Comparison of ENCODE assay signal across 21 cellular contexts in the genomic region with DNA sequence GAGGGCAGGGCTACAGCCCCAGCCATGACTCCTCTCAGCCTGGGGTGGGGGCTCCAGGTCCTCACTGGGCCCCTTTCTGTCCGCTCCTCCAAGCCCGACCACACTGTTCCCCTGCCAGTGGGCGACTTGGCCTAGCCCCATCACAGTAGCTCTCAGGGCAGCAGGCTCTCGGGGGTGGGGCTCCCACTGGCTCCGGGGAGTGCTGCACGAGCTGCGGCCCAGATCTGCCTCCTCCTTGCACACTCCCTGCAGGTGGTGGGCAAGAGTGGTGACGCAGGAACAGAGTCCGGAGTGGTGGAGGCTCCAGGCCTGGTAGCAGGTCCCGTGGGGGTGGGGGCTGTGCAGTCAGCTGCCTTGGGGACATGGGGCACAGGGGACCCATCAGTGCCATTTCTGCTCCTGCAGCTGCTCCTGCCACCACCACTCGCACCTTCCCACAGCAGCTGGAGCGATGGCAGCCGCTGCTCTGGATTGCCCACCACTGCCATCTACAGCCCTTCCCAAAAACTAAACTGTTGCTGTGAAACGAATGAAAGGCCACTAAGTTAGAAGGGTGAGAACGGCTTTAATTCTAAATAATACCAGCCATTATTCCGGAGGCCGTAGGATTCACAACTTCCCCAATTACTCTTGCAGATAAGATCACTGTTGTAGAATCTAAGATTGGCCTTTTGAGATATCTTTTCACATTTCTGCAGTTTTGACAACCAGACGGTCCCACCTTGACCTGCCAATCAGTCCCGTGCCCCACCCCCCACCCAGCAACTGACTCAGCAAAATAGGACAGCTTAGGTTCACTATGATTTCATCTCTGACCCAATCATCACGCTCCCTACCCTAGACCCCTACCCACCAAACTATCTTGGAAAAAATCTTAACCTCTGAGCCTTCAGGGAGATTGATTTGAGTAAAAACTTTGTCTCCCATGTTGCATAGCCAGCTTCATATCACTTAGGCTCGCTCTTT.
DNase-seq lines count a peak whose midpoint lies in the region; ATAC-seq and TF ChIP-seq lines count a peak whose summit lies in the region.
"Had no signal": no experiment of that assay in that cellular context is flagged by ENCODE, and none has a peak within 500 bp of the region (broad histone marks: within the 10 kb centered on the region; RNA-seq: fewer than 3 reads in every experiment).

No MANE protein-coding gene starts in this region.

- intact Hi-C loops in psoas muscle (cut with DNase I): no loop called here

- no peak for TF ChIP-seq POLR2A in tibial nerve (IDR thresholded peaks at IDR 0.05)

- no peaks in the 10 kb centered on the region for H3K36me3 ChIP-seq in OCI-LY3 (replicated peaks; ENCODE audit: low read depth, low read length)
- no peaks in the 10 kb centered on the region for H3K36me3 ChIP-seq in psoas muscle (ENCODE audit: insufficient read depth in 1 of 2, low read depth in 1 of 2)
- H3K36me3 ChIP-seq in tibial nerve: no peaks in the 10 kb centered on the region
- H3K36me3 ChIP-seq: HAP-1 had no signal

- no peak overlapping the region for H3K9ac ChIP-seq in OCI-LY3 (ENCODE audit: low read length)

- no peaks in the 10 kb centered on the region; the same call in 1 of the 2 replicates for H3K9me3 ChIP-seq in OCI-LY3 (ENCODE audit: insufficient read depth, low read length)
- H3K9me3 ChIP-seq in T-helper 17 cell (ENCODE audit: control insufficient read depth, low read length, poor library complexity, severe bottlenecking): no peaks in the 10 kb centered on the region
- H3K9me3 ChIP-seq in psoas muscle: no peaks in the 10 kb centered on the region
- peaks cover 0 to 2% (median 0%) of the 10 kb centered on the region in 4 donors for H3K9me3 ChIP-seq in tibial nerve
- H3K9me3 ChIP-seq: HAP-1 had no signal

- H3K36me3 Mint-ChIP-seq in T-helper 17 cell (ENCODE audit: low read depth): no peaks in the 10 kb centered on the region
- H3K36me3 Mint-ChIP-seq: activated naive CD8-positive, alpha-beta T cell treated with anti-CD3 and anti-CD28 coated beads, Interleukin-2, amount 10 ng/mL, durations not matched to agents 7 days and 5 days had no signal

- no peaks in the 10 kb centered on the region for H3K4me1 Mint-ChIP-seq in T-helper 17 cell
- H3K4me1 Mint-ChIP-seq: activated CD4-positive, alpha-beta T cell treated with anti-CD3 and anti-CD28 coated beads, Interleukin-2, amount 10 ng/mL, durations not matched to agents 7 days and 5 days; activated naive CD8-positive, alpha-beta T cell treated with anti-CD3 and anti-CD28 coated beads, Interleukin-2, amount 10 ng/mL, durations not matched to agents 7 days and 5 days; B cell had no signal

- no peak overlapping the region for H2AFZ ChIP-seq in OCI-LY3 (ENCODE audit: low read depth, low read length)

- ATAC-seq in left lobe of liver (peak; percentile 59), T-helper 17 cell (no peak), GM21529 (IDR thresholded peaks at IDR 0.05; ENCODE audit: unreplicated experiment) (no peak), psoas muscle (no peak)
- ATAC-seq: activated T-cell treated with anti-CD3 and anti-CD28 coated beads, Interleukin-2, amount 50 U/mL, for 4 hours had no signal

- H3K79me2 ChIP-seq in OCI-LY3 (ENCODE audit: low read length): no peaks in the 10 kb centered on the region

- H3K27ac ChIP-seq in 22Rv1: no peak overlapping the region
- no peak overlapping the region for H3K27ac ChIP-seq in OCI-LY3 (ENCODE audit: low read length)
- no peak overlapping the region for H3K27ac ChIP-seq in psoas muscle
- no peak overlapping the region for H3K27ac ChIP-seq in tibial nerve
- H3K27ac ChIP-seq: skin epidermis had no signal

- DNase-seq in GM13976 (ENCODE audit: low spot score): peak; percentile 5
- peak; percentile 48 for DNase-seq in left lobe of liver (ENCODE audit: low spot score)
- no peak for DNase-seq in T-helper 17 cell
- DNase-seq in psoas muscle: no peak
- DNase-seq in tibial nerve (ENCODE audit: low spot score in 2 of 2): no peak
- DNase-seq: activated CD4-positive, alpha-beta T cell treated with anti-CD3 and anti-CD28 coated beads, Interleukin-2, amount 10 ng/mL, durations not matched to agents 7 days and 5 days; activated naive CD8-positive, alpha-beta T cell treated with anti-CD3 and anti-CD28 coated beads, Interleukin-2, amount 10 ng/mL, durations not matched to agents 7 days and 5 days; activated T-cell treated with anti-CD3 and anti-CD28 coated beads, Interleukin-2, amount 50 U/mL, for 4 hours; DMS79; foreskin fibroblast; KBM-7; NCI-H1694; occipital lobe; SHP77; stimulated activated naive CD4-positive, alpha-beta T cell had no signal

- H3K27me3 ChIP-seq in OCI-LY3 (ENCODE audit: low read depth, low read length) (no peaks in the 10 kb centered on the region), psoas muscle (ENCODE audit: insufficient read depth in 3 of 3, low read length in 2 of 3) (no peaks in the 10 kb centered on the region), tibial nerve (no peaks in the 10 kb centered on the region)

- H3K27ac Mint-ChIP-seq in T-helper 17 cell: no peak overlapping the region
- H3K27ac Mint-ChIP-seq: activated CD4-positive, alpha-beta T cell treated with anti-CD3 and anti-CD28 coated beads, Interleukin-2, amount 10 ng/mL, durations not matched to agents 7 days and 5 days; activated naive CD8-positive, alpha-beta T cell treated with anti-CD3 and anti-CD28 coated beads, Interleukin-2, amount 10 ng/mL, durations not matched to agents 7 days and 5 days; B cell had no signal

- peak; percentile 43 for TF ChIP-seq CTCF in 22Rv1 (IDR thresholded peaks at IDR 0.05)
- TF ChIP-seq CTCF in GM13976 (IDR thresholded peaks at IDR 0.05; ENCODE audit: borderline replicate concordance, control extremely low read depth, extremely low read depth, insufficient read depth, missing control alignments): no peak
- TF ChIP-seq CTCF in OCI-LY3 (IDR thresholded peaks at IDR 0.05; ENCODE audit: low read depth, low read length): peak; percentile 65
- TF ChIP-seq CTCF in psoas muscle (IDR thresholded peaks at IDR 0.05): no peak
- no peak for TF ChIP-seq CTCF in tibial nerve (IDR thresholded peaks at IDR 0.05)

- no peaks in the 10 kb centered on the region for H4K20me1 ChIP-seq in OCI-LY3 (ENCODE audit: insufficient read depth, low read length)

- H3K4me2 ChIP-seq in OCI-LY3 (ENCODE audit: low read length): no peak overlapping the region

- TF ChIP-seq EP300 in tibial nerve (IDR thresholded peaks at IDR 0.05): no peak

- H3K4me3 ChIP-seq in OCI-LY3 (ENCODE audit: low read length): no peak overlapping the region
- H3K4me3 ChIP-seq in psoas muscle: no peak overlapping the region
- H3K4me3 ChIP-seq in tibial nerve: no peak overlapping the region
- H3K4me3 ChIP-seq: HAP-1, skin epidermis had no signal

- H3K4me3 Mint-ChIP-seq in T-helper 17 cell: no peak overlapping the region
- H3K4me3 Mint-ChIP-seq: activated CD4-positive, alpha-beta T cell treated with anti-CD3 and anti-CD28 coated beads, Interleukin-2, amount 10 ng/mL, durations not matched to agents 7 days and 5 days; activated naive CD8-positive, alpha-beta T cell treated with anti-CD3 and anti-CD28 coated beads, Interleukin-2, amount 10 ng/mL, durations not matched to agents 7 days and 5 days; activated T-cell treated with anti-CD3 and anti-CD28 coated beads, Interleukin-2, amount 50 U/mL, for 4 hours; B cell had no signal

- H3K4me1 ChIP-seq in OCI-LY3 (ENCODE audit: low read length) (no peaks in the 10 kb centered on the region), psoas muscle (no peaks in the 10 kb centered on the region), tibial nerve (no peaks in the 10 kb centered on the region)
- H3K4me1 ChIP-seq: HAP-1 had no signal

- WGBS in psoas muscle, 3 donors: 75 to 80% (median 78%) methylated on average over 21 of the region's 21 CpGs
- 78 to 79% methylated on average over 21 of the region's 21 CpGs for WGBS in tibial nerve, 2 donors

- H3K27me3 Mint-ChIP-seq in T-helper 17 cell: no peaks in the 10 kb centered on the region
- H3K27me3 Mint-ChIP-seq: activated CD4-positive, alpha-beta T cell treated with anti-CD3 and anti-CD28 coated beads, Interleukin-2, amount 10 ng/mL, durations not matched to agents 7 days and 5 days; activated naive CD8-positive, alpha-beta T cell treated with anti-CD3 and anti-CD28 coated beads, Interleukin-2, amount 10 ng/mL, durations not matched to agents 7 days and 5 days; B cell had no signal

- in situ Hi-C loops in GM13976 (cut with MboI; ENCODE audit: low sequenced_read_pairs, unreplicated experiment): no loop called here

Comparison
In these comparisons a context has a peak if more than half of its experiments do, and no peak if none do; other contexts are left out.
1. CTCF ChIP-seq: peak in 22Rv1 (single experiment) and OCI-LY3 (single experiment); none in GM13976 (single experiment), psoas muscle (single experiment) and tibial nerve (0 of 5).
2. DNase-seq: peak in GM13976 (single experiment) and left lobe of liver (single experiment); none in T-helper 17 cell (0 of 3), psoas muscle (0 of 2) and tibial nerve (0 of 2).